ENCODE assay signal across 1 cellular context in genomic region chr7:44565097-44565794, GRCh38.
TF ChIP-seq lines count a peak whose summit lies in the region.

No MANE protein-coding gene starts in this region.

TF ChIP-seq in HepG2, 621 proteins besides CTCF, POLR2A, EP300 and RAD21 (continued from another document):
- TF ChIP-seq PRDM10 (CRISPR knock-in tag; IDR thresholded peaks at IDR 0.05; ENCODE audit: low read depth): no peak
